20 cellular contexts compared by ENCODE assay signal in genomic region chr7:129228633-129229032, GRCh38.
"Had no signal": no experiment of that assay in that cellular context is flagged by ENCODE, and none has a peak within 500 bp of the region (broad histone marks: within the 10 kb centered on the region; RNA-seq: fewer than 3 reads in every experiment).

No MANE protein-coding gene starts in this region.

- H3K4me3 Mint-ChIP-seq: nephron progenitor cell; stimulated activated naive B cell treated with anti-CD40 and anti-IgM and Interleukin-4, amounts not matched to agents 10 μg/mL and 1 μg/mL and 100 μg/mL, for 72 hours; stimulated activated naive CD8-positive, alpha-beta T cell treated with anti-CD3 and anti-CD28 coated beads, Interleukin-15, amount 100 ng/mL, for 72 hours had no signal

- H3K9me3 Mint-ChIP-seq: naive thymus-derived CD4-positive, alpha-beta T cell; nephron progenitor cell; stimulated activated naive B cell treated with anti-CD40 and anti-IgM and Interleukin-4, amounts not matched to agents 10 μg/mL and 1 μg/mL and 100 μg/mL, for 72 hours; stimulated activated naive CD8-positive, alpha-beta T cell treated with anti-CD3 and anti-CD28 coated beads, Interleukin-15, amount 100 ng/mL, for 72 hours had no signal

- DNase-seq: colonic mucosa; dermis blood vessel endothelial cell; foreskin melanocyte; hippocampal formation; left colon; mammary epithelial cell; naive thymus-derived CD4-positive, alpha-beta T cell; nephron progenitor cell; spleen; stimulated activated CD4-positive, alpha-beta T cell treated with anti-CD3 and anti-CD28 coated beads, Interleukin-15, amount 100 ng/mL, for 24 hours; stimulated activated CD4-positive, alpha-beta T cell treated with anti-CD3 and anti-CD28 coated beads, Interleukin-1b, Interleukin-23, amount 100 ng/mL, for 48 hours; stimulated activated CD4-positive, alpha-beta T cell treated with anti-CD3 and anti-CD28 coated beads, Interleukin-4, amount 100 ng/mL, for 4 hours; stimulated activated naive B cell treated with anti-CD40 and anti-IgM and Interleukin-4, amounts not matched to agents 10 μg/mL and 1 μg/mL and 100 μg/mL, for 72 hours; stimulated activated naive CD8-positive, alpha-beta T cell treated with anti-CD3 and anti-CD28 coated beads, Interleukin-15, amount 100 ng/mL, for 72 hours; substantia nigra; tibial artery; upper lobe of right lung had no signal

- H3K27ac ChIP-seq: colonic mucosa, neutrophil, spleen, tibial artery, upper lobe of right lung, vagina had no signal

- H3K9me3 ChIP-seq: colonic mucosa, neutrophil, spleen, tibial artery, upper lobe of right lung, vagina had no signal

- H3K27me3 ChIP-seq: colonic mucosa, spleen, tibial artery, upper lobe of right lung, vagina had no signal

- H3K27ac Mint-ChIP-seq: naive thymus-derived CD4-positive, alpha-beta T cell; nephron progenitor cell; stimulated activated naive B cell treated with anti-CD40 and anti-IgM and Interleukin-4, amounts not matched to agents 10 μg/mL and 1 μg/mL and 100 μg/mL, for 72 hours; stimulated activated naive CD8-positive, alpha-beta T cell treated with anti-CD3 and anti-CD28 coated beads, Interleukin-15, amount 100 ng/mL, for 72 hours had no signal

- ATAC-seq: left colon; naive thymus-derived CD4-positive, alpha-beta T cell; sciatic nerve; stimulated activated naive B cell treated with anti-CD40 and anti-IgM and Interleukin-4, amounts not matched to agents 10 μg/mL and 1 μg/mL and 100 μg/mL, for 72 hours; stimulated activated naive CD8-positive, alpha-beta T cell treated with anti-CD3 and anti-CD28 coated beads, Interleukin-15, amount 100 ng/mL, for 72 hours; upper lobe of right lung had no signal

- H3K4me3 ChIP-seq: colonic mucosa, spleen, tibial artery, upper lobe of right lung, vagina had no signal

- H3K36me3 ChIP-seq: colonic mucosa, neutrophil, spleen, tibial artery, upper lobe of right lung, vagina had no signal

- H3K27me3 Mint-ChIP-seq: naive thymus-derived CD4-positive, alpha-beta T cell; stimulated activated naive B cell treated with anti-CD40 and anti-IgM and Interleukin-4, amounts not matched to agents 10 μg/mL and 1 μg/mL and 100 μg/mL, for 72 hours; stimulated activated naive CD8-positive, alpha-beta T cell treated with anti-CD3 and anti-CD28 coated beads, Interleukin-15, amount 100 ng/mL, for 72 hours had no signal

- H3K4me1 ChIP-seq: colonic mucosa had no signal
